Comparison of ENCODE assay signal across 1 cellular context in genomic region chr20:41185013-41185757, GRCh38.
TF ChIP-seq lines count a peak whose summit lies in the region.

No MANE protein-coding gene starts in this region.

TF ChIP-seq in HepG2, 621 proteins besides CTCF, POLR2A, EP300 and RAD21 (continued from another document):
- TF ChIP-seq, protein P1, sequence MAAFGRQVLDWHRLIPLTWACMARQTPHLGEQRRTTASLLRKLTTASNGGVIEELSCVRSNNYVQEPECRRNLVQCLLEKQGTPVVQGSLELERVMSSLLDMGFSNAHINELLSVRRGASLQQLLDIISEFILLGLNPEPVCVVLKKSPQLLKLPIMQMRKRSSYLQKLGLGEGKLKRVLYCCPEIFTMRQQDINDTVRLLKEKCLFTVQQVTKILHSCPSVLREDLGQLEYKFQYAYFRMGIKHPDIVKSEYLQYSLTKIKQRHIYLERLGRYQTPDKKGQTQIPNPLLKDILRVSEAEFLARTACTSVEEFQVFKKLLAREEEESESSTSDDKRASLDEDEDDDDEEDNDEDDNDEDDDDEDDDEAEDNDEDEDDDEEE (CRISPR knock-in tag; IDR thresholded peaks at IDR 0.05), result no peak
- TF ChIP-seq EED (CRISPR knock-in tag; IDR thresholded peaks at IDR 0.05) (no peak), NFYB (CRISPR knock-in tag; IDR thresholded peaks at IDR 0.05) (no peak), ZNF546 (CRISPR knock-in tag; conservative IDR thresholded peaks at IDR 0.05) (no peak), ZNF749 (CRISPR knock-in tag; IDR thresholded peaks at IDR 0.05; ENCODE audit: borderline replicate concordance) (no peak), CHD2 (IDR thresholded peaks at IDR 0.05; ENCODE audit: low read depth, low read length) (no peak), ZNF550 (CRISPR knock-in tag; IDR thresholded peaks at IDR 0.05; ENCODE audit: borderline replicate concordance) (no peak), HMGA1 (CRISPR knock-in tag; conservative IDR thresholded peaks at IDR 0.05) (no peak), ZNF530 (CRISPR knock-in tag; IDR thresholded peaks at IDR 0.05; ENCODE audit: low read depth) (no peak), ZSCAN29 (CRISPR knock-in tag; conservative IDR thresholded peaks at IDR 0.05) (no peak)
